23 cellular contexts compared by ENCODE assay signal in genomic region chr2:61157371-61158003, GRCh38.
"Had no signal": no experiment of that assay in that cellular context is flagged by ENCODE, and none has a peak within 500 bp of the region (broad histone marks: within the 10 kb centered on the region; RNA-seq: fewer than 3 reads in every experiment).

No MANE protein-coding gene starts in this region.

- H3K27ac Mint-ChIP-seq: T-helper 1 cell treated with Interleukin-12 subunit alpha and Interleukin-12 subunit beta and Interleukin-4 antibody, amounts not matched to agents 30 μg/mL and 1 μg/mL, for 36 hours had no signal

- H3K36me3 ChIP-seq: prostate gland, transverse colon had no signal

- H3K27me3 Mint-ChIP-seq: brain, naive B cell had no signal

- H3K4me3 ChIP-seq: prostate gland, stomach, suprapubic skin, transverse colon had no signal

- H3K4me3 Mint-ChIP-seq: brain; neural crest cell; T-helper 1 cell treated with Interleukin-12 subunit alpha and Interleukin-12 subunit beta and Interleukin-4 antibody, amounts not matched to agents 30 μg/mL and 1 μg/mL, for 36 hours had no signal

- H3K4me1 Mint-ChIP-seq: brain, neural crest cell had no signal

- ATAC-seq: activated naive CD4-positive, alpha-beta T cell treated with anti-CD3 and anti-CD28 coated beads, Interleukin-2, amount 50 U/mL, for 72 hours; esophagus mucosa; left ventricle myocardium superior had no signal

- H3K4me1 ChIP-seq: prostate gland, stomach, suprapubic skin, transverse colon had no signal

- H3K27ac ChIP-seq: prostate gland, stomach, suprapubic skin, transverse colon had no signal

- H3K27me3 ChIP-seq: stomach, suprapubic skin, transverse colon had no signal

- DNase-seq: activated CD4-positive, alpha-beta T cell treated with anti-CD3 and anti-CD28 coated beads for 4 hours; activated CD4-positive, alpha-beta T cell treated with anti-CD3 and anti-CD28 coated beads, Interleukin-2, amount 50 U/mL, for 48 hours; activated CD4-positive, CD25-positive, alpha-beta regulatory T cell; activated gamma-delta T cell treated with Interleukin-2 at 50 U/mL for 16 hours; dermis blood vessel endothelial cell; effector CD8-positive, alpha-beta T cell; foreskin melanocyte; kidney glomerular epithelial cell; left ventricle myocardium superior; mesenchymal stem cell; naive B cell; stimulated activated CD4-positive, alpha-beta T cell treated with anti-CD3 and anti-CD28 coated beads, Interleukin-12 subunit alpha, Interleukin-12 subunit beta, amount 100 ng/mL, for 4 hours; stimulated activated CD4-positive, alpha-beta T cell treated with anti-CD3 and anti-CD28 coated beads, Interleukin-4, amount 100 ng/mL, for 4 hours; stomach; T1000; transverse colon had no signal
